In the genomic region with DNA sequence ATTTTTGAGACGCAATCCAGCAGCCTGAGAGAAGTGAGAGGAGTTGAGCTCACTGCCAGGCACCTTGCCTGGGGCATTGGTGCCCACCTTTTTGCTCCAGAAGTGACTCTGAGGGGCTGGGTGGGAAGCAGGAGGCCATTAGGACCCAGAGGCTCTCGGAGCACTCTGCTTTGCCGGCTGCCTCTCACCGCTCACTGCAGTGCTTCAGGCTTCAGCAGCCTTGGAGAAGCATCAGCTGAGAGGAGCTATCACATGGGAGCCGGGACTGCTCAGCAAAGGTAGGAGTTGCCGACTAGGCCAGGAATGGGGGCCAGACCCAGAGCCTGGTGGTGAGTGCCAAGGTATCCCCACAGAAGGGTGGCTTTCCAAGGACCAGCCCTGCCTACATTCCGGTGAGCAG, we compare ENCODE assay signal across 2 cellular contexts.
TF ChIP-seq lines count a peak whose summit lies in the region.

A gene with protein sequence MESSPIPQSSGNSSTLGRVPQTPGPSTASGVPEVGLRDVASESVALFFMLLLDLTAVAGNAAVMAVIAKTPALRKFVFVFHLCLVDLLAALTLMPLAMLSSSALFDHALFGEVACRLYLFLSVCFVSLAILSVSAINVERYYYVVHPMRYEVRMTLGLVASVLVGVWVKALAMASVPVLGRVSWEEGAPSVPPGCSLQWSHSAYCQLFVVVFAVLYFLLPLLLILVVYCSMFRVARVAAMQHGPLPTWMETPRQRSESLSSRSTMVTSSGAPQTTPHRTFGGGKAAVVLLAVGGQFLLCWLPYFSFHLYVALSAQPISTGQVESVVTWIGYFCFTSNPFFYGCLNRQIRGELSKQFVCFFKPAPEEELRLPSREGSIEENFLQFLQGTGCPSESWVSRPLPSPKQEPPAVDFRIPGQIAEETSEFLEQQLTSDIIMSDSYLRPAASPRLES (plus strand): TSS at position 197 of the 400 bp plus-strand sequence. CDS start 3,151 bp downstream, outside the sequence.

TF ChIP-seq in GM23338, 12 proteins besides CTCF, POLR2A, EP300 and RAD21:
- TF ChIP-seq NANOG (IDR thresholded peaks at IDR 0.05; ENCODE audit: borderline replicate concordance): no peak

TF ChIP-seq in K562, 482 proteins besides CTCF, POLR2A, EP300 and RAD21:
- no peak for TF ChIP-seq MAZ (CRISPR knock-in tag; conservative IDR thresholded peaks at IDR 0.05 in 1 of 2, IDR thresholded peaks at IDR 0.05 in 1 of 2)
- TF ChIP-seq ARHGAP35 (IDR thresholded peaks at IDR 0.05; ENCODE audit: partially characterized antibody): no peak
- no peak for TF ChIP-seq ZSCAN29 (IDR thresholded peaks at IDR 0.05)
- TF ChIP-seq, protein P1, sequence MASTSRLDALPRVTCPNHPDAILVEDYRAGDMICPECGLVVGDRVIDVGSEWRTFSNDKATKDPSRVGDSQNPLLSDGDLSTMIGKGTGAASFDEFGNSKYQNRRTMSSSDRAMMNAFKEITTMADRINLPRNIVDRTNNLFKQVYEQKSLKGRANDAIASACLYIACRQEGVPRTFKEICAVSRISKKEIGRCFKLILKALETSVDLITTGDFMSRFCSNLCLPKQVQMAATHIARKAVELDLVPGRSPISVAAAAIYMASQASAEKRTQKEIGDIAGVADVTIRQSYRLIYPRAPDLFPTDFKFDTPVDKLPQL (IDR thresholded peaks at IDR 0.05; ENCODE audit: extremely low read depth, insufficient read length): no peak
- no peak for TF ChIP-seq SAP30 (IDR thresholded peaks at IDR 0.05; ENCODE audit: borderline replicate concordance, insufficient read depth, low read depth, low read length, poor library complexity, severe bottlenecking)
- no peak for TF ChIP-seq FOXJ2 (tag; IDR thresholded peaks at IDR 0.05)
- no peak for TF ChIP-seq GTF2E2 (tag; IDR thresholded peaks at IDR 0.05)
- TF ChIP-seq, protein P2, sequence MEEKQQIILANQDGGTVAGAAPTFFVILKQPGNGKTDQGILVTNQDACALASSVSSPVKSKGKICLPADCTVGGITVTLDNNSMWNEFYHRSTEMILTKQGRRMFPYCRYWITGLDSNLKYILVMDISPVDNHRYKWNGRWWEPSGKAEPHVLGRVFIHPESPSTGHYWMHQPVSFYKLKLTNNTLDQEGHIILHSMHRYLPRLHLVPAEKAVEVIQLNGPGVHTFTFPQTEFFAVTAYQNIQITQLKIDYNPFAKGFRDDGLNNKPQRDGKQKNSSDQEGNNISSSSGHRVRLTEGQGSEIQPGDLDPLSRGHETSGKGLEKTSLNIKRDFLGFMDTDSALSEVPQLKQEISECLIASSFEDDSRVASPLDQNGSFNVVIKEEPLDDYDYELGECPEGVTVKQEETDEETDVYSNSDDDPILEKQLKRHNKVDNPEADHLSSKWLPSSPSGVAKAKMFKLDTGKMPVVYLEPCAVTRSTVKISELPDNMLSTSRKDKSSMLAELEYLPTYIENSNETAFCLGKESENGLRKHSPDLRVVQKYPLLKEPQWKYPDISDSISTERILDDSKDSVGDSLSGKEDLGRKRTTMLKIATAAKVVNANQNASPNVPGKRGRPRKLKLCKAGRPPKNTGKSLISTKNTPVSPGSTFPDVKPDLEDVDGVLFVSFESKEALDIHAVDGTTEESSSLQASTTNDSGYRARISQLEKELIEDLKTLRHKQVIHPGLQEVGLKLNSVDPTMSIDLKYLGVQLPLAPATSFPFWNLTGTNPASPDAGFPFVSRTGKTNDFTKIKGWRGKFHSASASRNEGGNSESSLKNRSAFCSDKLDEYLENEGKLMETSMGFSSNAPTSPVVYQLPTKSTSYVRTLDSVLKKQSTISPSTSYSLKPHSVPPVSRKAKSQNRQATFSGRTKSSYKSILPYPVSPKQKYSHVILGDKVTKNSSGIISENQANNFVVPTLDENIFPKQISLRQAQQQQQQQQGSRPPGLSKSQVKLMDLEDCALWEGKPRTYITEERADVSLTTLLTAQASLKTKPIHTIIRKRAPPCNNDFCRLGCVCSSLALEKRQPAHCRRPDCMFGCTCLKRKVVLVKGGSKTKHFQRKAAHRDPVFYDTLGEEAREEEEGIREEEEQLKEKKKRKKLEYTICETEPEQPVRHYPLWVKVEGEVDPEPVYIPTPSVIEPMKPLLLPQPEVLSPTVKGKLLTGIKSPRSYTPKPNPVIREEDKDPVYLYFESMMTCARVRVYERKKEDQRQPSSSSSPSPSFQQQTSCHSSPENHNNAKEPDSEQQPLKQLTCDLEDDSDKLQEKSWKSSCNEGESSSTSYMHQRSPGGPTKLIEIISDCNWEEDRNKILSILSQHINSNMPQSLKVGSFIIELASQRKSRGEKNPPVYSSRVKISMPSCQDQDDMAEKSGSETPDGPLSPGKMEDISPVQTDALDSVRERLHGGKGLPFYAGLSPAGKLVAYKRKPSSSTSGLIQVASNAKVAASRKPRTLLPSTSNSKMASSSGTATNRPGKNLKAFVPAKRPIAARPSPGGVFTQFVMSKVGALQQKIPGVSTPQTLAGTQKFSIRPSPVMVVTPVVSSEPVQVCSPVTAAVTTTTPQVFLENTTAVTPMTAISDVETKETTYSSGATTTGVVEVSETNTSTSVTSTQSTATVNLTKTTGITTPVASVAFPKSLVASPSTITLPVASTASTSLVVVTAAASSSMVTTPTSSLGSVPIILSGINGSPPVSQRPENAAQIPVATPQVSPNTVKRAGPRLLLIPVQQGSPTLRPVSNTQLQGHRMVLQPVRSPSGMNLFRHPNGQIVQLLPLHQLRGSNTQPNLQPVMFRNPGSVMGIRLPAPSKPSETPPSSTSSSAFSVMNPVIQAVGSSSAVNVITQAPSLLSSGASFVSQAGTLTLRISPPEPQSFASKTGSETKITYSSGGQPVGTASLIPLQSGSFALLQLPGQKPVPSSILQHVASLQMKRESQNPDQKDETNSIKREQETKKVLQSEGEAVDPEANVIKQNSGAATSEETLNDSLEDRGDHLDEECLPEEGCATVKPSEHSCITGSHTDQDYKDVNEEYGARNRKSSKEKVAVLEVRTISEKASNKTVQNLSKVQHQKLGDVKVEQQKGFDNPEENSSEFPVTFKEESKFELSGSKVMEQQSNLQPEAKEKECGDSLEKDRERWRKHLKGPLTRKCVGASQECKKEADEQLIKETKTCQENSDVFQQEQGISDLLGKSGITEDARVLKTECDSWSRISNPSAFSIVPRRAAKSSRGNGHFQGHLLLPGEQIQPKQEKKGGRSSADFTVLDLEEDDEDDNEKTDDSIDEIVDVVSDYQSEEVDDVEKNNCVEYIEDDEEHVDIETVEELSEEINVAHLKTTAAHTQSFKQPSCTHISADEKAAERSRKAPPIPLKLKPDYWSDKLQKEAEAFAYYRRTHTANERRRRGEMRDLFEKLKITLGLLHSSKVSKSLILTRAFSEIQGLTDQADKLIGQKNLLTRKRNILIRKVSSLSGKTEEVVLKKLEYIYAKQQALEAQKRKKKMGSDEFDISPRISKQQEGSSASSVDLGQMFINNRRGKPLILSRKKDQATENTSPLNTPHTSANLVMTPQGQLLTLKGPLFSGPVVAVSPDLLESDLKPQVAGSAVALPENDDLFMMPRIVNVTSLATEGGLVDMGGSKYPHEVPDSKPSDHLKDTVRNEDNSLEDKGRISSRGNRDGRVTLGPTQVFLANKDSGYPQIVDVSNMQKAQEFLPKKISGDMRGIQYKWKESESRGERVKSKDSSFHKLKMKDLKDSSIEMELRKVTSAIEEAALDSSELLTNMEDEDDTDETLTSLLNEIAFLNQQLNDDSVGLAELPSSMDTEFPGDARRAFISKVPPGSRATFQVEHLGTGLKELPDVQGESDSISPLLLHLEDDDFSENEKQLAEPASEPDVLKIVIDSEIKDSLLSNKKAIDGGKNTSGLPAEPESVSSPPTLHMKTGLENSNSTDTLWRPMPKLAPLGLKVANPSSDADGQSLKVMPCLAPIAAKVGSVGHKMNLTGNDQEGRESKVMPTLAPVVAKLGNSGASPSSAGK (IDR thresholded peaks at IDR 0.05): no peak
- TF ChIP-seq, protein P3, sequence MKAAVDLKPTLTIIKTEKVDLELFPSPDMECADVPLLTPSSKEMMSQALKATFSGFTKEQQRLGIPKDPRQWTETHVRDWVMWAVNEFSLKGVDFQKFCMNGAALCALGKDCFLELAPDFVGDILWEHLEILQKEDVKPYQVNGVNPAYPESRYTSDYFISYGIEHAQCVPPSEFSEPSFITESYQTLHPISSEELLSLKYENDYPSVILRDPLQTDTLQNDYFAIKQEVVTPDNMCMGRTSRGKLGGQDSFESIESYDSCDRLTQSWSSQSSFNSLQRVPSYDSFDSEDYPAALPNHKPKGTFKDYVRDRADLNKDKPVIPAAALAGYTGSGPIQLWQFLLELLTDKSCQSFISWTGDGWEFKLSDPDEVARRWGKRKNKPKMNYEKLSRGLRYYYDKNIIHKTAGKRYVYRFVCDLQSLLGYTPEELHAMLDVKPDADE (conservative IDR thresholded peaks at IDR 0.05; ENCODE audit: control insufficient read depth, low read depth, low read length): no peak
- TF ChIP-seq, protein P4, sequence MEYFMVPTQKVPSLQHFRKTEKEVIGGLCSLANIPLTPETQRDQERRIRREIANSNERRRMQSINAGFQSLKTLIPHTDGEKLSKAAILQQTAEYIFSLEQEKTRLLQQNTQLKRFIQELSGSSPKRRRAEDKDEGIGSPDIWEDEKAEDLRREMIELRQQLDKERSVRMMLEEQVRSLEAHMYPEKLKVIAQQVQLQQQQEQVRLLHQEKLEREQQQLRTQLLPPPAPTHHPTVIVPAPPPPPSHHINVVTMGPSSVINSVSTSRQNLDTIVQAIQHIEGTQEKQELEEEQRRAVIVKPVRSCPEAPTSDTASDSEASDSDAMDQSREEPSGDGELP (CRISPR knock-in tag; IDR thresholded peaks at IDR 0.05; ENCODE audit: borderline replicate concordance): no peak
- no peak for TF ChIP-seq KLF10 (CRISPR knock-in tag; IDR thresholded peaks at IDR 0.05)
- no peak for TF ChIP-seq ZFP1 (CRISPR knock-in tag; IDR thresholded peaks at IDR 0.05)
- no peak for TF ChIP-seq TARDBP (IDR thresholded peaks at IDR 0.05)
